In genomic region chr12:110079477-110080400, GRCh38 we compare ENCODE assay signal across 8 cellular contexts. TPM values are rescaled to one million over a fixed set of nuclear protein-coding genes. Genes with fewer than 3 reads are reported as not detected.
A peak's percentile ranks its signal among the peaks of the same experiment; 100 is the strongest.
DNase-seq lines count a peak whose midpoint lies in the region; ATAC-seq and TF ChIP-seq lines count a peak whose summit lies in the region.

No MANE protein-coding gene starts in this region.

- H3F3A ChIP-seq in Loucy (ENCODE audit: low read depth) = no peaks in the 10 kb centered on the region

- peaks cover 17% of the 10 kb centered on the region for H3K4me1 ChIP-seq in DND-41 (ENCODE audit: insufficient read depth, low read length)
- H3K4me1 ChIP-seq in Loucy (ENCODE audit: insufficient read depth, low read length, poor library complexity, severe bottlenecking) = peaks cover 13% of the 10 kb centered on the region

- no peaks in the 10 kb centered on the region for H3K9me2 ChIP-seq in Loucy (replicated peaks; ENCODE audit: low read depth, low read length)

- H4K20me1 ChIP-seq in DND-41 (ENCODE audit: insufficient read depth, low read length) (no peaks in the 10 kb centered on the region), Loucy (ENCODE audit: insufficient read depth, low read length, poor library complexity, severe bottlenecking) (no peaks in the 10 kb centered on the region)

- H2AFZ ChIP-seq in DND-41 (ENCODE audit: low read depth, low read length) = peak overlapping the region; percentile 75
- H2AFZ ChIP-seq in Loucy (ENCODE audit: low read length) = peak overlapping the region; percentile 80

- intact Hi-C loops in posterior vena cava (cut with DNase I) = no loop called here

- DNase-seq in DND-41 (peak; percentile 61), fibroblast of pulmonary artery (ENCODE audit: low read depth) (peak; percentile 83), posterior vena cava (ENCODE audit: low spot score) (peak; percentile 86), LoVo (ENCODE audit: low spot score) (no peak), NCI-H2171 (lab: John Stamatoyannopoulos, UW) (no peak)
- peak; percentile 32 to 48 for DNase-seq in activated CD8-positive, alpha-beta memory T cell treated with anti-CD3 and anti-CD28 coated beads for 1 hour (ENCODE audit: extremely low read depth in 1 of 2, low read depth in 1 of 2)

- ATAC-seq in DND-41 (ENCODE audit: insufficient read depth, low read depth) (peak; percentile 94), GM21529 (IDR thresholded peaks at IDR 0.05; ENCODE audit: unreplicated experiment) (peak; percentile 85)

- H3K4me3 ChIP-seq in DND-41 (ENCODE audit: low read depth in 1 of 2, low read length in 2 of 2) = peak overlapping the region in 1 of 2 experiments; percentile 27; a peak in 1 of 4 replicates
- H3K4me3 ChIP-seq in Loucy (ENCODE audit: low read length, poor library complexity, severe bottlenecking) = peak overlapping the region; percentile 58
- no peak overlapping the region for H3K4me3 ChIP-seq in fibroblast of pulmonary artery (replicated peaks; ENCODE audit: low read depth, low read length)

- no peaks in the 10 kb centered on the region for H3K9me3 ChIP-seq in DND-41 (ENCODE audit: insufficient read depth, low read length, severe bottlenecking)
- H3K9me3 ChIP-seq in Loucy (ENCODE audit: insufficient read depth, low read depth, low read length) = no peaks in the 10 kb centered on the region

- H3K4me2 ChIP-seq in DND-41 (ENCODE audit: insufficient read depth, low read length) (peak overlapping the region; percentile 48), Loucy (ENCODE audit: low read depth, low read length, poor library complexity, severe bottlenecking) (peak overlapping the region; percentile 69)

- TF ChIP-seq CTCF in DND-41 (IDR thresholded peaks at IDR 0.05; ENCODE audit: borderline replicate concordance, extremely low read depth, low read length, poor library complexity, severe bottlenecking) (no peak), Loucy (conservative IDR thresholded peaks at IDR 0.05; ENCODE audit: low read length) (no peak), fibroblast of pulmonary artery (IDR thresholded peaks at IDR 0.05; ENCODE audit: low read length, missing control alignments) (no peak)

- H3K9ac ChIP-seq in DND-41 (ENCODE audit: low read depth, low read length) (peak overlapping the region; percentile 38), Loucy (ENCODE audit: low read depth, low read length, poor library complexity, severe bottlenecking) (peak overlapping the region; percentile 67)

- no peaks in the 10 kb centered on the region for H3K79me2 ChIP-seq in DND-41 (ENCODE audit: insufficient read depth, low read length)
- H3K79me2 ChIP-seq in Loucy (ENCODE audit: insufficient read depth, low read length) = no peaks in the 10 kb centered on the region

- H3K36me3 ChIP-seq in DND-41 (ENCODE audit: insufficient read depth, low read length) (no peaks in the 10 kb centered on the region), Loucy (ENCODE audit: insufficient read depth, low read length) (no peaks in the 10 kb centered on the region)

- no peaks in the 10 kb centered on the region for H3K27me3 ChIP-seq in DND-41 (ENCODE audit: insufficient read depth, low read length, poor library complexity)
- H3K27me3 ChIP-seq in Loucy (ENCODE audit: insufficient read depth, low read length, poor library complexity, severe bottlenecking) = no peaks in the 10 kb centered on the region

- H3K27ac ChIP-seq in DND-41 (ENCODE audit: low read length) = peak overlapping the region; percentile 89

RNA-seq across cellular contexts. Expression of gene C12orf76, which starts 31.4 kb away (rescaled TPM):
- total RNA-seq in posterior vena cava = 1 to 10 TPM; 6.7 to 9.2 TPM

RNA-seq across cellular contexts. Expression of gene IFT81, which starts 44.4 kb away (rescaled TPM):
- 10 to 100 TPM; 15.0 to 19.2 TPM for total RNA-seq in posterior vena cava

Comparison
In these comparisons a context has a peak if more than half of its experiments do, and no peak if none do; other contexts are left out.
1. DNase-seq: peak in DND-41 (single experiment), activated CD8-positive, alpha-beta memory T cell treated with anti-CD3 and anti-CD28 coated beads for 1 hour (2 of 2), fibroblast of pulmonary artery (single experiment) and posterior vena cava (single experiment); none in LoVo (single experiment) and NCI-H2171 (single experiment).